11 cellular contexts compared by ENCODE assay signal in genomic region chr5:31811210-31811609, GRCh38.
DNase-seq lines count a peak whose midpoint lies in the region; ATAC-seq and TF ChIP-seq lines count a peak whose summit lies in the region.
"Had no signal": no experiment of that assay in that cellular context is flagged by ENCODE, and none has a peak within 500 bp of the region (broad histone marks: within the 10 kb centered on the region; RNA-seq: fewer than 3 reads in every experiment).

No MANE protein-coding gene starts in this region.

- no peaks in the 10 kb centered on the region for H3K9me3 ChIP-seq in MG63
- no peaks in the 10 kb centered on the region for H3K9me3 ChIP-seq in BE2C

- no peak for ATAC-seq in HG03457 (IDR thresholded peaks at IDR 0.05; ENCODE audit: unreplicated experiment)

- H3K36me3 ChIP-seq in MG63 = no peaks in the 10 kb centered on the region
- H3K36me3 ChIP-seq in kidney epithelial cell (ENCODE audit: control insufficient read depth, insufficient read depth, low read length) = no peaks in the 10 kb centered on the region
- no peaks in the 10 kb centered on the region for H3K36me3 ChIP-seq in BE2C

- H3K4me3 ChIP-seq in MG63 (no peak overlapping the region), astrocyte of the cerebellum (ENCODE audit: low read depth, low read length) (no peak overlapping the region), kidney epithelial cell (ENCODE audit: low read depth, low read length) (no peak overlapping the region), BE2C (ENCODE audit: low read depth, low read length) (no peak overlapping the region)

- H3K27me3 ChIP-seq in MG63 (no peaks in the 10 kb centered on the region), kidney epithelial cell (ENCODE audit: control insufficient read depth, insufficient read depth, low read length) (peaks cover 5% of the 10 kb centered on the region), BE2C (no peaks in the 10 kb centered on the region)

- in situ Hi-C loops in astrocyte of the cerebellum (cut with HindIII; ENCODE audit: low sequenced_read_pairs) = loop anchor here (25.0 kb wide), 1 partner anchor 224 kb away; no protein-coding TSS in a partner anchor

- DNase-seq in AG09319 (ENCODE audit: extremely low read depth, low read depth) = peak; percentile 66
- peak; percentile 82 for DNase-seq in MG63
- DNase-seq in astrocyte of the cerebellum (ENCODE audit: low read depth) = peak; percentile 65
- peak; percentile 62 for DNase-seq in kidney epithelial cell (ENCODE audit: low read depth)
- no peak for DNase-seq in NCI-H524 (lab: John Stamatoyannopoulos, UW)
- DNase-seq in ureter (ENCODE audit: low spot score) = no peak
- no peak for DNase-seq in BE2C
- DNase-seq: activated CD4-positive, alpha-beta T cell treated with anti-CD3 and anti-CD28 coated beads, Interleukin-2, amount 10 ng/mL, durations not matched to agents 7 days and 5 days; activated naive CD8-positive, alpha-beta T cell treated with anti-CD3 and anti-CD28 coated beads for 36 hours; NCI-H1092 treated with DMSO at 0.1 percent for 48 hours had no signal

- no peak for TF ChIP-seq CTCF in AG09319 (IDR thresholded peaks at IDR 0.05; ENCODE audit: low read depth, low read length)
- TF ChIP-seq CTCF in astrocyte of the cerebellum (IDR thresholded peaks at IDR 0.05; ENCODE audit: low read depth, low read length, missing control alignments) = no peak
- no peak for TF ChIP-seq CTCF in kidney epithelial cell (IDR thresholded peaks at IDR 0.05; ENCODE audit: insufficient read depth, low read length, poor library complexity, severe bottlenecking)
- TF ChIP-seq CTCF in BE2C (IDR thresholded peaks at IDR 0.05; ENCODE audit: low read depth, low read length) = no peak

- peaks cover 7% of the 10 kb centered on the region for H3K4me1 ChIP-seq in BE2C

Comparison
In these comparisons a context has a peak if more than half of its experiments do, and no peak if none do; other contexts are left out.
1. DNase-seq: peak in AG09319 (single experiment), MG63 (single experiment), astrocyte of the cerebellum (single experiment) and kidney epithelial cell (single experiment); none in NCI-H524 (0 of 2), ureter (single experiment) and BE2C (single experiment).